Comparison of ENCODE assay signal across 24 cellular contexts in genomic region chr12:32298917-32299316, GRCh38.
DNase-seq lines count a peak whose midpoint lies in the region; ATAC-seq and TF ChIP-seq lines count a peak whose summit lies in the region.
"Had no signal": no experiment of that assay in that cellular context is flagged by ENCODE, and none has a peak within 500 bp of the region (broad histone marks: within the 10 kb centered on the region; RNA-seq: fewer than 3 reads in every experiment).

No MANE protein-coding gene starts in this region.

- peaks cover 61% of the 10 kb centered on the region for H3K4me1 ChIP-seq in OCI-LY7 (ENCODE audit: insufficient read depth, low read length, poor library complexity, severe bottlenecking)
- H3K4me1 ChIP-seq: gastroesophageal sphincter had no signal

- intact Hi-C loops in OCI-LY7 (cut with micrococcal nuclease; ENCODE audit: unreplicated experiment) = no loop called here

- no peaks in the 10 kb centered on the region for H3K9me2 ChIP-seq in OCI-LY7 (ENCODE audit: insufficient read depth, low read length)

- H3K9me3 ChIP-seq in OCI-LY7 (ENCODE audit: low read length) = no peaks in the 10 kb centered on the region
- H3K9me3 ChIP-seq: BLaER1, gastroesophageal sphincter, transverse colon had no signal

- CTCF ChIA-PET in OCI-LY7 (lab: Charles Lee; ENCODE audit: unreplicated experiment) = interaction anchor here (0.6 kb wide), 1 partner anchor 421 kb away, joined by 3 read pairs; no protein-coding TSS in a partner anchor

- DNase-seq in GM03348 (ENCODE audit: low spot score) (peak; percentile 55), OCI-LY7 (ENCODE audit: low spot score) (no peak), fibroblast of mammary gland (ENCODE audit: low read depth) (peak; percentile 32), SIG-M5 (lab: John Stamatoyannopoulos, UW) (no peak), occipital lobe (lab: John Stamatoyannopoulos, UW) (no peak)
- DNase-seq: activated CD4-positive, alpha-beta memory T cell treated with anti-CD3 and anti-CD28 coated beads, Interleukin-2, amount 10 ng/mL, durations not matched to agents 7 days and 5 days; activated effector memory CD4-positive, alpha-beta T cell treated with anti-CD3 and anti-CD28 coated beads, Interleukin-2, amount 50 U/mL, for 16 hours; DMS79 treated with DMSO at 0.1 percent for 48 hours; hippocampal formation; immature natural killer cell; KG1; mesendoderm; NCI-H1694 treated with DMSO at 0.1 percent for 48 hours; NCI-H2171; nucleus accumbens; RPMI8226; stimulated activated CD8-positive, alpha-beta memory T cell treated with anti-CD3 and anti-CD28 coated beads, Interleukin-4, amount 100 ng/mL, for 48 hours; transverse colon had no signal

- H3K4me2 ChIP-seq in OCI-LY7 (ENCODE audit: low read length) = peak overlapping the region; percentile 28
- H3K4me2 ChIP-seq: BLaER1 had no signal

- H3K4me3 ChIP-seq in OCI-LY7 (ENCODE audit: low read depth, low read length, poor library complexity, severe bottlenecking) = no peak overlapping the region
- H3K4me3 ChIP-seq in fibroblast of mammary gland (ENCODE audit: control insufficient read depth, low read depth, low read length) = no peak overlapping the region
- H3K4me3 ChIP-seq: BLaER1, gastroesophageal sphincter, transverse colon had no signal

- no peaks in the 10 kb centered on the region for H4K20me1 ChIP-seq in OCI-LY7 (ENCODE audit: insufficient read depth, low read length)
- H4K20me1 ChIP-seq: BLaER1 had no signal

- H3K27ac ChIP-seq in OCI-LY7 (ENCODE audit: low read depth, low read length, poor library complexity, severe bottlenecking) = peak overlapping the region; percentile 66
- H3K27ac ChIP-seq: BLaER1, epithelial cell of prostate, gastroesophageal sphincter, transverse colon had no signal

- H3K36me3 ChIP-seq in OCI-LY7 (ENCODE audit: insufficient read depth, low read length) = peaks cover 28% of the 10 kb centered on the region; the same call in 1 of the 2 replicates
- H3K36me3 ChIP-seq: transverse colon had no signal

- TF ChIP-seq CTCF in OCI-LY7 (conservative IDR thresholded peaks at IDR 0.05; ENCODE audit: low read length) (no peak), fibroblast of mammary gland (conservative IDR thresholded peaks at IDR 0.05; ENCODE audit: control insufficient read depth, insufficient read depth, low read depth, low read length) (no peak)

- peak overlapping the region; percentile 35; the same call in 1 of the 2 replicates for H2AFZ ChIP-seq in OCI-LY7 (ENCODE audit: low read length)

- BruUV-seq in OCI-LY7 (replicated peaks; lab: Mats Ljungman, UMichigan) = TSS peak; percentile 23

- H3K79me2 ChIP-seq in OCI-LY7 (ENCODE audit: insufficient read depth, low read depth, low read length) = peaks cover 19% of the 10 kb centered on the region; the same call in 1 of the 2 replicates

- ATAC-seq in GM19035 (IDR thresholded peaks at IDR 0.05; ENCODE audit: unreplicated experiment) (no peak), GM18498 (IDR thresholded peaks at IDR 0.05; ENCODE audit: unreplicated experiment) (no peak)
- ATAC-seq: activated CD4-positive, CD25-positive, alpha-beta regulatory T cell treated with anti-CD3 and anti-CD28 coated beads, Interleukin-2, amount 50 U/mL, for 24 hours; gastroesophageal sphincter had no signal

- POLR2A ChIA-PET in OCI-LY7 (lab: Charles Lee) = interaction anchor here (0.5 to 3.5 kb wide), 10 partner anchors 9 to 908 kb away, joined by 3 to 31 read pairs (median 5); no protein-coding TSS in a partner anchor

Comparison
In these comparisons a context has a peak if more than half of its experiments do, and no peak if none do; other contexts are left out.
1. DNase-seq: peak in GM03348 (single experiment) and fibroblast of mammary gland (single experiment); none in OCI-LY7 (single experiment), SIG-M5 (single experiment) and occipital lobe (single experiment).